Comparison of ENCODE assay signal across 26 cellular contexts in genomic region chr2:240430595-240430994, GRCh38. TPM values are rescaled to one million over a fixed set of nuclear protein-coding genes. Genes with fewer than 3 reads are reported as not detected.
DNase-seq lines count a peak whose midpoint lies in the region; ATAC-seq, FAIRE-seq and TF ChIP-seq lines count a peak whose summit lies in the region.
"Had no signal": no experiment of that assay in that cellular context is flagged by ENCODE, and none has a peak within 500 bp of the region (broad histone marks: within the 10 kb centered on the region; RNA-seq: fewer than 3 reads in every experiment).

No MANE protein-coding gene starts in this region.

- POLR2A ChIA-PET in HepG2 (lab: Yijun Ruan, JAX): no interaction called here

- H4K20me1 ChIP-seq in HepG2 (ENCODE audit: insufficient read depth, low read length) (no peaks in the 10 kb centered on the region; the same call in 1 of the 2 replicates), osteoblast (ENCODE audit: insufficient read depth, low read length) (no peaks in the 10 kb centered on the region)

- H3K27ac ChIP-seq in right lobe of liver (no peak overlapping the region), HepG2 (ENCODE audit: extremely low read length, insufficient read depth, low read length) (no peak overlapping the region), osteoblast (ENCODE audit: low read depth, low read length) (no peak overlapping the region)
- H3K27ac ChIP-seq: breast epithelium, gastrocnemius medialis, lower lobe of right lung, neutrophil, thyroid gland had no signal

- in situ Hi-C loops in HepG2 (cut with HindIII; ENCODE audit: extremely low pct_ligation_motif_present, low pct_unique_long_range_greater_than_20kb) (no loop called here), KBM-7 (cut with MboI; ENCODE audit: low pct_unique_long_range_greater_than_20kb, low sequenced_read_pairs) (loop anchor here (25.0 kb wide), 1 partner anchor 193 kb away; no protein-coding TSS in a partner anchor)

- WGBS in right lobe of liver (ENCODE audit: insufficient coverage, low coverage, low lambda C conversion rate, missing lambda C conversion rate): no CpG with 5 or more reads among the region's 5 CpGs
- 0% methylated on average over 4 of the region's 5 CpGs for WGBS in HepG2 (ENCODE audit: low lambda C conversion rate)

- CTCF ChIA-PET in HepG2 (lab: Yijun Ruan, JAX; ENCODE audit: low intra/inter-chr PET ratio, low total read pairs): interaction anchor here (1.7 kb wide), 1 partner anchor 198 kb away, joined by 8 read pairs; no protein-coding TSS in a partner anchor

- no peak for TF ChIP-seq RAD21 in HepG2 (CRISPR knock-in tag; IDR thresholded peaks at IDR 0.05)

- no peak overlapping the region for H3K9ac ChIP-seq in HepG2 (ENCODE audit: insufficient read depth, low read depth, low read length)

- intact Hi-C loops in right lobe of liver (cut with DNase I): no loop called here
- intact Hi-C loops in HepG2 (cut with micrococcal nuclease; ENCODE audit: unreplicated experiment): no loop called here

- TF ChIP-seq CTCF in right lobe of liver (IDR thresholded peaks at IDR 0.05): no peak
- no peak for TF ChIP-seq CTCF in HepG2 (CRISPR knock-in tag; IDR thresholded peaks at IDR 0.05)
- no peak for TF ChIP-seq CTCF in osteoblast (IDR thresholded peaks at IDR 0.05; ENCODE audit: extremely low read depth, low read depth, low read length)

- H3K36me3 ChIP-seq in right lobe of liver (no peaks in the 10 kb centered on the region), HepG2 (replicated peaks in 1 of 2; ENCODE audit: control insufficient read depth in 1 of 2, insufficient read depth in 2 of 2, low read length in 2 of 2) (no peaks in the 10 kb centered on the region), osteoblast (ENCODE audit: insufficient read depth, low read length) (no peaks in the 10 kb centered on the region)
- H3K36me3 ChIP-seq: breast epithelium, gastrocnemius medialis, lower lobe of right lung, neutrophil, thyroid gland had no signal

- TF ChIP-seq POLR2A in right lobe of liver (IDR thresholded peaks at IDR 0.05) (no peak), HepG2 (IDR thresholded peaks at IDR 0.05; ENCODE audit: insufficient read depth in 1 of 2, low read depth in 2 of 2, low read length in 2 of 2) (no peak)

- H3K4me2 ChIP-seq in HepG2 (ENCODE audit: low read depth, low read length) (no peak overlapping the region), osteoblast (ENCODE audit: insufficient read depth, low read length) (no peak overlapping the region)

- TF ChIP-seq EP300 in HepG2 (IDR thresholded peaks at IDR 0.05; ENCODE audit: low read depth in 2 of 2, low read length in 2 of 2) (no peak), HepG2 (CRISPR knock-in tag; IDR thresholded peaks at IDR 0.05; ENCODE audit: borderline replicate concordance) (no peak)

- DNase-seq in right lobe of liver: peak in 2 of 3 donors; percentile 29
- no peak for DNase-seq in HepG2 (ENCODE audit: low spot score)
- peak; percentile 1 for DNase-seq in effector CD4-positive, alpha-beta T cell
- peak; percentile 49 for DNase-seq in osteoblast (ENCODE audit: insufficient read length, low spot score, missing footprints)
- DNase-seq in KBM-7: no peak
- DNase-seq in NCI-H226: no peak
- DNase-seq: activated CD4-positive, alpha-beta T cell treated with anti-CD3 and anti-CD28 coated beads, Interleukin-2, amount 10 ng/mL, durations not matched to agents 24 days and 14 days; activated gamma-delta T cell; hippocampal formation; NCI-H1694; NCI-H2171 treated with DMSO at 0.1 percent for 48 hours; NCI-H524 treated with DMSO at 0.1 percent for 48 hours; retina; stimulated activated CD4-positive, alpha-beta T cell treated with anti-CD3 and anti-CD28 coated beads, Interleukin-12 subunit alpha, Interleukin-12 subunit beta, amount 100 ng/mL, for 4 hours; stimulated activated CD4-positive, alpha-beta T cell treated with anti-CD3 and anti-CD28 coated beads, Interleukin-4, amount 100 ng/mL, for 4 hours; stimulated activated naive CD4-positive, alpha-beta T cell treated with Interleukin-2 at 50 U/mL for 16 hours; thyroid gland had no signal

- H3K79me2 ChIP-seq in HepG2 (ENCODE audit: insufficient read depth, low read length) (no peaks in the 10 kb centered on the region), osteoblast (ENCODE audit: insufficient read depth, low read length) (no peaks in the 10 kb centered on the region)

- H3K27me3 ChIP-seq in right lobe of liver (no peaks in the 10 kb centered on the region), HepG2 (ENCODE audit: control insufficient read depth in 1 of 2, insufficient read depth in 2 of 2, low read length in 2 of 2) (peaks cover 32 to 91% of the 10 kb centered on the region in 2 experiments), osteoblast (ENCODE audit: insufficient read depth, low read length) (no peaks in the 10 kb centered on the region)
- H3K27me3 ChIP-seq: breast epithelium, gastrocnemius medialis, thyroid gland had no signal

- ATAC-seq in right lobe of liver (no peak), HepG2 (no peak), HG02623 (IDR thresholded peaks at IDR 0.05; ENCODE audit: unreplicated experiment) (no peak)
- ATAC-seq: gastrocnemius medialis, HCT116, lower lobe of right lung, T-helper 17 cell had no signal

- no TSS peak for BruUV-seq in HepG2 (replicated peaks; lab: Mats Ljungman, UMichigan)

- H2AFZ ChIP-seq in HepG2 (ENCODE audit: low read length): no peak overlapping the region
- no peak overlapping the region for H2AFZ ChIP-seq in osteoblast (ENCODE audit: low read length)

- H3K9me3 ChIP-seq in right lobe of liver (no peaks in the 10 kb centered on the region), HepG2 (ENCODE audit: low read length) (no peaks in the 10 kb centered on the region), osteoblast (ENCODE audit: low read depth, low read length) (no peaks in the 10 kb centered on the region)
- H3K9me3 ChIP-seq: breast epithelium, gastrocnemius medialis, lower lobe of right lung, neutrophil, thyroid gland had no signal

- FAIRE-seq in HepG2 (lab: Jason Lieb, UNC): no peak
- FAIRE-seq: colon, GM12892 had no signal

- H3K4me1 ChIP-seq in right lobe of liver: no peaks in the 10 kb centered on the region
- H3K4me1 ChIP-seq in HepG2 (ENCODE audit: insufficient read depth, low read length): no peaks in the 10 kb centered on the region
- H3K4me1 ChIP-seq in osteoblast (ENCODE audit: insufficient read depth, low read length): peaks cover 14% of the 10 kb centered on the region
- H3K4me1 ChIP-seq: breast epithelium had no signal

- no peak overlapping the region for H3K4me3 ChIP-seq in right lobe of liver
- no peak overlapping the region for H3K4me3 ChIP-seq in HepG2 (replicated peaks in 1 of 3; ENCODE audit: insufficient read depth in 1 of 3, low read depth in 2 of 3, low read length in 3 of 3)
- no peak overlapping the region for H3K4me3 ChIP-seq in osteoblast (ENCODE audit: insufficient read depth, low read length)
- H3K4me3 ChIP-seq: breast epithelium, gastrocnemius medialis, lower lobe of right lung, thyroid gland had no signal

TF ChIP-seq in HepG2, 621 proteins besides CTCF, POLR2A, EP300 and RAD21 (continues in another document):
- TF ChIP-seq ZBTB46 (CRISPR knock-in tag; IDR thresholded peaks at IDR 0.05; ENCODE audit: borderline replicate concordance): no peak

RNA-seq across cellular contexts. Expression of gene GPC1, which starts 4.9 kb away (rescaled TPM):
- total RNA-seq in right lobe of liver: 10 to 100 TPM; 20.7 to 44.5 (median 27.8) TPM
- total RNA-seq in HepG2 (2016; rRNA removed; fragmentation: Illumina TruSeq; extraction: Trizol): 2.1 and 5.5 TPM in 2 replicates
- 0.91 and 1.6 TPM in 2 replicates for total RNA-seq in HepG2 (2016; cell fraction: cytosol; rRNA removed; fragmentation: Illumina TruSeq; extraction: Trizol; ENCODE audit: low read depth)
- 1.8 and 5.2 TPM in 2 replicates for total RNA-seq in HepG2 (2016; cell fraction: insoluble cytoplasmic fraction; rRNA removed; fragmentation: Illumina TruSeq; extraction: Trizol)
- 1.9 and 2.0 TPM in 2 replicates for total RNA-seq in HepG2 (2016; cell fraction: membrane; rRNA removed; fragmentation: Illumina TruSeq; extraction: Trizol)
- 5.4 and 7.0 TPM in 2 replicates for total RNA-seq in HepG2 (2016; cell fraction: nucleus; rRNA removed; fragmentation: Illumina TruSeq; extraction: Trizol)
- polyA plus RNA-seq in HepG2 (2011; rRNA removed): 4.0 and 4.8 TPM in 2 replicates
- polyA plus RNA-seq in HepG2 (2011; cell fraction: cytosol; rRNA removed): 2.4 and 5.8 TPM in 2 replicates
- 6.0 and 8.9 TPM in 2 replicates for polyA plus RNA-seq in HepG2 (2011; cell fraction: nucleus; rRNA removed)
- polyA plus RNA-seq in HepG2 (2012): 1.1 and 2.2 TPM in 2 replicates
- polyA plus RNA-seq in HepG2 (2016; cell fraction: cytosol; fragmentation: Illumina TruSeq; extraction: Trizol; ENCODE audit: low read depth): 1.3 and 1.7 TPM in 2 replicates
- 3.2 and 3.7 TPM in 2 replicates for polyA plus RNA-seq in HepG2 (2016; cell fraction: insoluble cytoplasmic fraction; fragmentation: Illumina TruSeq; extraction: Trizol; ENCODE audit: low read depth)
- 2.1 and 3.5 TPM in 2 replicates for polyA plus RNA-seq in HepG2 (2016; cell fraction: membrane; fragmentation: Illumina TruSeq; extraction: Trizol; ENCODE audit: low read depth)
- polyA plus RNA-seq in HepG2 (2016; cell fraction: nucleus; fragmentation: Illumina TruSeq; extraction: Trizol; ENCODE audit: insufficient read depth, low read depth): 12.8 and 13.1 TPM in 2 replicates
- polyA minus RNA-seq in HepG2 (2011; rRNA and poly(A)+ RNA removed; ENCODE audit: low replicate concordance): 9.2 and 40.8 TPM in 2 replicates
- 7.8 and 8.3 TPM in 2 replicates for polyA minus RNA-seq in HepG2 (2011; cell fraction: cytosol; rRNA and poly(A)+ RNA removed)
- 2.1 and 4.8 TPM in 2 replicates for polyA minus RNA-seq in HepG2 (2011; cell fraction: nucleus; rRNA and poly(A)+ RNA removed)
- 44.8 and 54.3 TPM in 2 replicates for total RNA-seq in osteoblast

Comparison
In these comparisons a context has a peak if more than half of its experiments do, and no peak if none do; other contexts are left out.
1. DNase-seq: peak in right lobe of liver (2 of 3), effector CD4-positive, alpha-beta T cell (single experiment) and osteoblast (single experiment); none in HepG2 (single experiment), KBM-7 (single experiment) and NCI-H226 (single experiment).